In the genomic region with DNA sequence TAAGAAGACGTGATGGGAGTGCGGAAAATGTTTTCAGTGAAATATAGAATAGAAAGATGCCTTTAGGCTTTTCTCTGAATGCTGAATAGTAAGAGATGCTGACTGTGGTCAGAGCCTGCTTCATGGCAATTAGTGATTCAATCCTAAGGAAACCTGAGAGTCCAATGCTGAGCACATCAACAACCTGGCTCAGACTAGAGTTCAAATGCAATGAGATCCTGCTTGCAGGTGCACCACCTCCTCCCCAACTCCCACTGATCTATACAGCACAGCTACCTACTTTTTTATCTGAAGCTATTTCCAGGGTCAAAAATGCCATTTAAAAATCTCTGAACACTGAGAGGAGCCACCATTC, we compare ENCODE assay signal across 1 cellular context.
TF ChIP-seq lines count a peak whose summit lies in the region.

No MANE protein-coding gene starts in this region.

TF ChIP-seq in WTC11, 78 proteins besides CTCF, POLR2A, EP300 and RAD21 (continued from another document):
- TF ChIP-seq OVOL2 (CRISPR knock-in tag; IDR thresholded peaks at IDR 0.05; ENCODE audit: borderline replicate concordance): no peak
- TF ChIP-seq, protein P1, sequence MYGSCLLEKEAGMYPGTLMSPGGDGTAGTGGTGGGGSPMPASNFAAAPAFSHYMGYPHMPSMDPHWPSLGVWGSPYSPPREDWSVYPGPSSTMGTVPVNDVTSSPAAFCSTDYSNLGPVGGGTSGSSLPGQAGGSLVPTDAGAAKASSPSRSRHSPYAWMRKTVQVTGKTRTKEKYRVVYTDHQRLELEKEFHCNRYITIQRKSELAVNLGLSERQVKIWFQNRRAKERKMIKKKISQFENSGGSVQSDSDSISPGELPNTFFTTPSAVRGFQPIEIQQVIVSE (CRISPR knock-in tag; IDR thresholded peaks at IDR 0.05; ENCODE audit: borderline replicate concordance): no peak
- TF ChIP-seq IRF2 (CRISPR knock-in tag; IDR thresholded peaks at IDR 0.05; ENCODE audit: borderline replicate concordance, low read depth): no peak
- TF ChIP-seq JUN (CRISPR knock-in tag; IDR thresholded peaks at IDR 0.05): no peak
- no peak for TF ChIP-seq ESRRA (CRISPR knock-in tag; IDR thresholded peaks at IDR 0.05; ENCODE audit: borderline replicate concordance)
- TF ChIP-seq TEAD1 (CRISPR knock-in tag; IDR thresholded peaks at IDR 0.05): no peak
- TF ChIP-seq, protein P2, sequence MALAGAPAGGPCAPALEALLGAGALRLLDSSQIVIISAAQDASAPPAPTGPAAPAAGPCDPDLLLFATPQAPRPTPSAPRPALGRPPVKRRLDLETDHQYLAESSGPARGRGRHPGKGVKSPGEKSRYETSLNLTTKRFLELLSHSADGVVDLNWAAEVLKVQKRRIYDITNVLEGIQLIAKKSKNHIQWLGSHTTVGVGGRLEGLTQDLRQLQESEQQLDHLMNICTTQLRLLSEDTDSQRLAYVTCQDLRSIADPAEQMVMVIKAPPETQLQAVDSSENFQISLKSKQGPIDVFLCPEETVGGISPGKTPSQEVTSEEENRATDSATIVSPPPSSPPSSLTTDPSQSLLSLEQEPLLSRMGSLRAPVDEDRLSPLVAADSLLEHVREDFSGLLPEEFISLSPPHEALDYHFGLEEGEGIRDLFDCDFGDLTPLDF (CRISPR knock-in tag; IDR thresholded peaks at IDR 0.05): no peak
- TF ChIP-seq MYBL2 (CRISPR knock-in tag; IDR thresholded peaks at IDR 0.05): no peak
